In the genomic region with DNA sequence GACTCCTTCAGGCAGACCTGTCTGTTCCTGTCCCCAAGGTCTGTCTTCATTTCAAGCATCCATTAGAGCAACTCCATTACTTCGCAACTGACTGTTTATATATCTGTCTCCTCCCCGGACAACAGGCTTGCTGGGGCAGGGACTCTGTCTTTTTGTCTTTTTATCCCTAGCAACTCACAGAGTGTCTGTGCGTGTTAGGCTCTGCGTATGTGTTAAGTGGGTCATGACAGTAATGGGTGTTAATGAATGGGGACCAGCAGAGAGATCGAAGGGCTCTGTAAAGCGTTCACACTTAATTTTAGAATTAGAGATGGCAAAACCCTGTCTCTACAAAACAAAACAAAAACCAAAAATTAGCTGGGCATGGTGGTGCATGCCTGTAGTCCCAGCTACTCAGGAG, we compare ENCODE assay signal across 13 cellular contexts. TPM values are rescaled to one million over a fixed set of nuclear protein-coding genes. Genes with fewer than 3 reads are reported as not detected.
A peak's percentile ranks its signal among the peaks of the same experiment; 100 is the strongest.
DNase-seq lines count a peak whose midpoint lies in the region; ATAC-seq and TF ChIP-seq lines count a peak whose summit lies in the region.
"Had no signal": no experiment of that assay in that cellular context is flagged by ENCODE, and none has a peak within 500 bp of the region (broad histone marks: within the 10 kb centered on the region; RNA-seq: fewer than 3 reads in every experiment).

No MANE protein-coding gene starts in this region.

- H3K9me3 ChIP-seq in hepatocyte (ENCODE audit: low read depth) (no peaks in the 10 kb centered on the region), esophagus muscularis mucosa (peaks cover 0 to 22% (median 11%) of the 10 kb centered on the region in 4 donors)
- H3K9me3 ChIP-seq: esophagus squamous epithelium had no signal

- no peak for TF ChIP-seq CTCF in activated CD8-positive, alpha-beta T cell treated with anti-CD3 and anti-CD28 coated beads for 36 hours (IDR thresholded peaks at IDR 0.05)
- TF ChIP-seq CTCF in hepatocyte (IDR thresholded peaks at IDR 0.05; ENCODE audit: poor library complexity) (no peak), esophagus muscularis mucosa (IDR thresholded peaks at IDR 0.05) (no peak)

- no peak overlapping the region for H2AFZ ChIP-seq in hepatocyte
- H2AFZ ChIP-seq: parathyroid adenoma had no signal

- H3K9me3 Mint-ChIP-seq in activated naive CD4-positive, alpha-beta T cell treated with anti-CD3 and anti-CD28 coated beads for 36 hours = peaks cover 20% of the 10 kb centered on the region
- H3K9me3 Mint-ChIP-seq in activated CD8-positive, alpha-beta T cell treated with anti-CD3 and anti-CD28 coated beads for 36 hours = peaks cover 18% of the 10 kb centered on the region
- H3K9me3 Mint-ChIP-seq in stimulated activated naive CD8-positive, alpha-beta T cell treated with anti-CD3 and anti-CD28 coated beads, Interleukin-15, amount 100 ng/mL, for 72 hours = peaks cover 3 to 8% of the 10 kb centered on the region in 2 donors

- peak overlapping the region; percentile 77 for H3K27ac ChIP-seq in hepatocyte
- H3K27ac ChIP-seq in esophagus muscularis mucosa (replicated peaks in 1 of 4) = no peak overlapping the region
- H3K27ac ChIP-seq: parathyroid adenoma had no signal

- H3K36me3 Mint-ChIP-seq in activated naive CD4-positive, alpha-beta T cell treated with anti-CD3 and anti-CD28 coated beads for 36 hours (ENCODE audit: low read depth) = peaks cover 60% of the 10 kb centered on the region
- peaks cover 76% of the 10 kb centered on the region for H3K36me3 Mint-ChIP-seq in activated CD8-positive, alpha-beta T cell treated with anti-CD3 and anti-CD28 coated beads for 36 hours (ENCODE audit: low read depth)

- no peaks in the 10 kb centered on the region for H3K79me2 ChIP-seq in hepatocyte
- H3K79me2 ChIP-seq: parathyroid adenoma had no signal

- H3K4me3 ChIP-seq in hepatocyte (no peak overlapping the region), esophagus muscularis mucosa (no peak overlapping the region)

- intact Hi-C loops in activated naive CD4-positive, alpha-beta T cell treated with anti-CD3 and anti-CD28 coated beads for 36 hours (cut with micrococcal nuclease) = no loop called here
- intact Hi-C loops in activated CD8-positive, alpha-beta T cell treated with anti-CD3 and anti-CD28 coated beads for 36 hours (cut with micrococcal nuclease) = no loop called here
- intact Hi-C loops in esophagus muscularis mucosa (cut with DNase I) = no loop called here

- DNase-seq in activated naive CD4-positive, alpha-beta T cell treated with anti-CD3 and anti-CD28 coated beads for 36 hours = no peak
- no peak for DNase-seq in activated naive CD4-positive, alpha-beta T cell treated with Interleukin-2 at 50 U/mL for 16 hours
- no peak for DNase-seq in activated CD8-positive, alpha-beta T cell treated with anti-CD3 and anti-CD28 coated beads for 36 hours
- DNase-seq in hepatocyte (ENCODE audit: low spot score) (no peak), esophagus muscularis mucosa (ENCODE audit: extremely low spot score) (no peak)
- no peak for DNase-seq in stimulated activated naive CD8-positive, alpha-beta T cell treated with anti-CD3 and anti-CD28 coated beads, Interleukin-15, amount 100 ng/mL, for 72 hours
- DNase-seq: DND-41, esophagus squamous epithelium, NCI-H187, SIG-M5 had no signal

- H3K27me3 ChIP-seq in hepatocyte (no peaks in the 10 kb centered on the region), esophagus muscularis mucosa (peaks cover 0 to 26% (median 0%) of the 10 kb centered on the region in 4 donors)

- H3K4me2 ChIP-seq in hepatocyte = peak overlapping the region; percentile 71

- no peak for TF ChIP-seq POLR2A in esophagus muscularis mucosa (IDR thresholded peaks at IDR 0.05; ENCODE audit: low read depth)

- CTCF ChIA-PET in activated naive CD4-positive, alpha-beta T cell treated with anti-CD3 and anti-CD28 coated beads for 36 hours (lab: Charles Lee) = interaction anchor here (1.9 kb wide), 1 partner anchor 126 kb away, joined by 6 read pairs; no protein-coding TSS in a partner anchor
- CTCF ChIA-PET in activated CD8-positive, alpha-beta T cell treated with anti-CD3 and anti-CD28 coated beads for 36 hours (lab: Charles Lee) = interaction anchor here (1.1 to 1.5 kb wide), 2 partner anchors 36 to 76 kb away, joined by 3 read pairs; no protein-coding TSS in a partner anchor

- H3K27me3 Mint-ChIP-seq in activated naive CD4-positive, alpha-beta T cell treated with anti-CD3 and anti-CD28 coated beads for 36 hours (ENCODE audit: low read depth) = no peaks in the 10 kb centered on the region
- no peaks in the 10 kb centered on the region for H3K27me3 Mint-ChIP-seq in activated CD8-positive, alpha-beta T cell treated with anti-CD3 and anti-CD28 coated beads for 36 hours
- H3K27me3 Mint-ChIP-seq in stimulated activated naive CD8-positive, alpha-beta T cell treated with anti-CD3 and anti-CD28 coated beads, Interleukin-15, amount 100 ng/mL, for 72 hours = no peaks in the 10 kb centered on the region

- ATAC-seq in activated CD8-positive, alpha-beta T cell treated with anti-CD3 and anti-CD28 coated beads for 36 hours = no peak
- no peak for ATAC-seq in stimulated activated naive CD8-positive, alpha-beta T cell treated with anti-CD3 and anti-CD28 coated beads, Interleukin-15, amount 100 ng/mL, for 72 hours
- ATAC-seq in GM21619 (IDR thresholded peaks at IDR 0.05; ENCODE audit: unreplicated experiment) (no peak), HG03108 (IDR thresholded peaks at IDR 0.05; ENCODE audit: unreplicated experiment) (no peak)

- WGBS in hepatocyte (ENCODE audit: low lambda C conversion rate, missing lambda C conversion rate) = 79% methylated on average over 6 of the region's 6 CpGs
- WGBS in esophagus muscularis mucosa = 38% methylated on average over 6 of the region's 6 CpGs

- no peaks in the 10 kb centered on the region for H4K20me1 ChIP-seq in hepatocyte (ENCODE audit: insufficient read depth, poor library complexity, severe bottlenecking)

- H3K36me3 ChIP-seq in hepatocyte (replicated peaks; ENCODE audit: insufficient read depth, low read depth) (no peaks in the 10 kb centered on the region), esophagus muscularis mucosa (no peaks in the 10 kb centered on the region)
- H3K36me3 ChIP-seq: esophagus squamous epithelium had no signal

- no peaks in the 10 kb centered on the region for H3K9me2 ChIP-seq in hepatocyte (replicated peaks; ENCODE audit: insufficient read depth)

- H3K4me1 ChIP-seq in hepatocyte (ENCODE audit: insufficient read depth) = peaks cover 12% of the 10 kb centered on the region
- peaks cover 0 to 5% (median 0%) of the 10 kb centered on the region in 4 donors for H3K4me1 ChIP-seq in esophagus muscularis mucosa
- H3K4me1 ChIP-seq: parathyroid adenoma had no signal

- POLR2A ChIA-PET in activated CD8-positive, alpha-beta T cell treated with anti-CD3 and anti-CD28 coated beads for 36 hours (lab: Charles Lee) = interaction anchor here (1.5 to 2.3 kb wide), 2 partner anchors 11 to 62 kb away, joined by 3 to 5 read pairs; no protein-coding TSS in a partner anchor

- peak overlapping the region; percentile 30 for H3K4me3 Mint-ChIP-seq in activated naive CD4-positive, alpha-beta T cell treated with anti-CD3 and anti-CD28 coated beads for 36 hours
- peak overlapping the region; percentile 24 for H3K4me3 Mint-ChIP-seq in activated CD8-positive, alpha-beta T cell treated with anti-CD3 and anti-CD28 coated beads for 36 hours
- H3K4me3 Mint-ChIP-seq in stimulated activated naive CD8-positive, alpha-beta T cell treated with anti-CD3 and anti-CD28 coated beads, Interleukin-15, amount 100 ng/mL, for 72 hours = peak overlapping the region; percentile 79 to 82

- no peak for TF ChIP-seq EP300 in esophagus muscularis mucosa (IDR thresholded peaks at IDR 0.05)

- H3K4me1 Mint-ChIP-seq in activated naive CD4-positive, alpha-beta T cell treated with anti-CD3 and anti-CD28 coated beads for 36 hours (ENCODE audit: low read depth) = peaks cover 58% of the 10 kb centered on the region
- H3K4me1 Mint-ChIP-seq in activated CD8-positive, alpha-beta T cell treated with anti-CD3 and anti-CD28 coated beads for 36 hours (ENCODE audit: low read depth) = peaks cover 52% of the 10 kb centered on the region
- peaks cover 56% of the 10 kb centered on the region for H3K4me1 Mint-ChIP-seq in stimulated activated naive CD8-positive, alpha-beta T cell treated with anti-CD3 and anti-CD28 coated beads, Interleukin-15, amount 100 ng/mL, for 72 hours

- H3K27ac Mint-ChIP-seq in activated naive CD4-positive, alpha-beta T cell treated with anti-CD3 and anti-CD28 coated beads for 36 hours = peak overlapping the region; percentile 92
- H3K27ac Mint-ChIP-seq in activated CD8-positive, alpha-beta T cell treated with anti-CD3 and anti-CD28 coated beads for 36 hours = peak overlapping the region; percentile 93
- H3K27ac Mint-ChIP-seq in stimulated activated naive CD8-positive, alpha-beta T cell treated with anti-CD3 and anti-CD28 coated beads, Interleukin-15, amount 100 ng/mL, for 72 hours = peak overlapping the region; percentile 91 to 98

RNA-seq across cellular contexts. Expression of a gene that starts 16.2 kb away (rescaled TPM):
- total RNA-seq in activated naive CD4-positive, alpha-beta T cell treated with anti-CD3 and anti-CD28 coated beads for 36 hours = 100 to 1,000 TPM in 1 of 2 experiments, 10 to 100 TPM in 1; 99.4 to 105 TPM
- total RNA-seq in activated CD8-positive, alpha-beta T cell treated with anti-CD3 and anti-CD28 coated beads for 36 hours = 100 to 1,000 TPM in 1 of 2 experiments, 10 to 100 TPM in 1; 98.3 to 103 TPM
- total RNA-seq in hepatocyte (5.3 and 10.9 TPM in 2 replicates), esophagus muscularis mucosa (1 to 10 TPM in 1 of 4 donors, under 1 TPM in 3; 0.26 to 2.0 (median 0.70) TPM)
- polyA plus RNA-seq in hepatocyte = 9.2 and 9.6 TPM in 2 replicates

Comparison
In these comparisons a context has a peak if more than half of its experiments do, and no peak if none do; other contexts are left out.
1. H3K4me3 Mint-ChIP-seq: peak in every context shown above with its lines; median percentile 80 in stimulated activated naive CD8-positive, alpha-beta T cell treated with anti-CD3 and anti-CD28 coated beads, Interleukin-15, amount 100 ng/mL, for 72 hours; 30 in activated naive CD4-positive, alpha-beta T cell treated with anti-CD3 and anti-CD28 coated beads for 36 hours; 24 in activated CD8-positive, alpha-beta T cell treated with anti-CD3 and anti-CD28 coated beads for 36 hours.